In the genomic region with DNA sequence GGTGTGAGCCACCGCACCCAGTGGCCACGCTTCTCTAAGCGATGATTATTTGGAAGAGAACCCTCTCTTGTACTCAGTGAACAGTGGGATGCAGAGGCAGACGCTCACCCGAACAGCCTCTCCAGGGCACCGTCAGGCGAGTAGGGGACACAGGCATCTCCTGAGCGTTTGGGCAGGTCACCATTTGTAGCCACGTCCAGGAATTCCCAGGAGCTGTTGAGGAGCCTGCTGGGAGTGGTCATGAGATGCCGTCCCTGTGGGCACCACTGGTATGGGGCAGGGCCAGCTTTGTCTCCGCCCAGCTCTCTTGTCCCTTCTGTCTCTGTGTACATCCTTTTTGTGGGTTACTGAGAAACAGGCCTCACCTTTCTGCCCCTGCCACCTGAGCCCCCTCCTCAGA, we compare ENCODE assay signal across 18 cellular contexts.
"Had no signal": no experiment of that assay in that cellular context is flagged by ENCODE, and none has a peak within 500 bp of the region (broad histone marks: within the 10 kb centered on the region; RNA-seq: fewer than 3 reads in every experiment).

No MANE protein-coding gene starts in this region.

- ATAC-seq: esophagus mucosa; gastrocnemius medialis; left lung; naive thymus-derived CD8-positive, alpha-beta T cell had no signal

- H3K27ac ChIP-seq: gastrocnemius medialis, left lung, neutrophil, right atrium auricular region, sigmoid colon had no signal

- FAIRE-seq: endometrium had no signal

- H3K27me3 ChIP-seq: neutrophil, right atrium auricular region, sigmoid colon had no signal

- H3K4me3 Mint-ChIP-seq: central memory CD8-positive, alpha-beta T cell; naive thymus-derived CD8-positive, alpha-beta T cell had no signal

- H3K9me3 ChIP-seq: gastrocnemius medialis, neutrophil, sigmoid colon had no signal

- H3K4me1 Mint-ChIP-seq: central memory CD8-positive, alpha-beta T cell had no signal

- DNase-seq: effector memory CD4-positive, alpha-beta T cell; gastrocnemius medialis; glutamatergic neuron; islet precursor cell; mesendoderm; naive thymus-derived CD8-positive, alpha-beta T cell; sigmoid colon; stimulated activated CD4-positive, alpha-beta T cell treated with anti-CD3 and anti-CD28 coated beads, Interleukin-2, amount 100 ng/mL, for 48 hours; stimulated activated naive CD4-positive, alpha-beta T cell treated with Interleukin-2 at 50 U/mL for 16 hours; trophoblast cell had no signal

- H3K36me3 ChIP-seq: gastrocnemius medialis, left lung, neutrophil, right atrium auricular region, sigmoid colon had no signal

- H3K4me3 ChIP-seq: gastrocnemius medialis, left lung, lung, right atrium auricular region, sigmoid colon, smooth muscle cell had no signal

- H3K27ac Mint-ChIP-seq: naive thymus-derived CD8-positive, alpha-beta T cell had no signal
